In the genomic region with DNA sequence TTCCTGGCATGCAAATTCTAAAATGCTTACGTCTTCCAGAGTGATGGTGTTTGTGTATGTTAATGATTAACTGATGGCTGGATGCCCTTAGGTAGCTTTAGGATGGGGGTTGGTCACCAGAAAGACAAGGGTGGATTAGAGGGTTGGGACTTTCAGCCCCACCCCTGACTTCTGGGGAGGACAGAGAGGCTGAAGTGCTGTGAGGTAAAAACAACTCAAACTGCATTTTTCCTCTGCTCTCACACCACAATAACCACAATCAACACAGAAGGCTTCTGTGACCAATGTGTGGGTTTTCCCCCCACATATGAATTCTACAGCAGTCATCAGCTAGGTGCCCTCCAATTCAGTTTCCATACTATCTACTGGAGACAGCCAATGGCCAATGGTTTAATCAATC, we compare ENCODE assay signal across 10 cellular contexts. TPM values are rescaled to one million over a fixed set of nuclear protein-coding genes. Genes with fewer than 3 reads are reported as not detected.
DNase-seq lines count a peak whose midpoint lies in the region; ATAC-seq and TF ChIP-seq lines count a peak whose summit lies in the region.
"Had no signal": no experiment of that assay in that cellular context is flagged by ENCODE, and none has a peak within 500 bp of the region (broad histone marks: within the 10 kb centered on the region; RNA-seq: fewer than 3 reads in every experiment).

No MANE protein-coding gene starts in this region.

- DNase-seq in kidney glomerular epithelial cell (lab: John Stamatoyannopoulos, UW) (peak; percentile 8), omental fat pad (ENCODE audit: low spot score) (no peak), NCI-H69 (lab: John Stamatoyannopoulos, UW) (no peak), AML-193 (lab: John Stamatoyannopoulos, UW) (no peak), NCI-H748 treated with DMSO at 0.1 percent for 48 hours (lab: John Stamatoyannopoulos, UW) (no peak)
- DNase-seq: endodermal cell, Right ventricle myocardium superior had no signal

- peak; percentile 97 for ATAC-seq in GM18909 (IDR thresholded peaks at IDR 0.05; ENCODE audit: poor library complexity, unreplicated experiment)
- ATAC-seq in HG02571 (IDR thresholded peaks at IDR 0.05; ENCODE audit: unreplicated experiment), result peak; percentile 88
- ATAC-seq in HG03520 (IDR thresholded peaks at IDR 0.05; ENCODE audit: unreplicated experiment), result peak; percentile 85
- ATAC-seq in omental fat pad (ENCODE audit: low FRiP score), result no peak

- no peak for TF ChIP-seq CTCF in omental fat pad (IDR thresholded peaks at IDR 0.05)

RNA-seq across cellular contexts. Expression of a gene that starts 18.7 kb away (rescaled TPM):
- 1 to 10 TPM; 1.5 to 3.2 (median 2.5) TPM for total RNA-seq in omental fat pad
